18 cellular contexts compared by ENCODE assay signal in genomic region chr9:94779101-94779500, GRCh38. TPM values are rescaled to one million over a fixed set of nuclear protein-coding genes. Genes with fewer than 3 reads are reported as not detected.
DNase-seq lines count a peak whose midpoint lies in the region; ATAC-seq, FAIRE-seq and TF ChIP-seq lines count a peak whose summit lies in the region.
"Had no signal": no experiment of that assay in that cellular context is flagged by ENCODE, and none has a peak within 500 bp of the region (broad histone marks: within the 10 kb centered on the region; RNA-seq: fewer than 3 reads in every experiment).

No MANE protein-coding gene starts in this region.

- no peaks in the 10 kb centered on the region for H4K20me1 ChIP-seq in keratinocyte (ENCODE audit: control insufficient read depth, extremely low read depth, insufficient read depth, low read length)

- intact Hi-C loops in activated CD4-positive, alpha-beta T cell treated with anti-CD3 and anti-CD28 coated beads, Interleukin-2, amount 10 ng/mL, durations not matched to agents 24 days and 14 days (cut with micrococcal nuclease): no loop called here

- H3K27me3 Mint-ChIP-seq in activated CD4-positive, alpha-beta T cell treated with anti-CD3 and anti-CD28 coated beads, Interleukin-2, amount 10 ng/mL, durations not matched to agents 24 days and 14 days: no peaks in the 10 kb centered on the region
- H3K27me3 Mint-ChIP-seq: stimulated activated naive B cell treated with anti-CD40 and anti-IgM and Interleukin-4, amounts not matched to agents 10 μg/mL and 1 μg/mL and 100 μg/mL, for 72 hours had no signal

- H3K27ac Mint-ChIP-seq in activated CD4-positive, alpha-beta T cell treated with anti-CD3 and anti-CD28 coated beads, Interleukin-2, amount 10 ng/mL, durations not matched to agents 24 days and 14 days: no peak overlapping the region
- H3K27ac Mint-ChIP-seq: stimulated activated naive B cell treated with anti-CD40 and anti-IgM and Interleukin-4, amounts not matched to agents 10 μg/mL and 1 μg/mL and 100 μg/mL, for 72 hours; T-helper 1 cell treated with Interleukin-12 subunit alpha and Interleukin-12 subunit beta and Interleukin-4 antibody, amounts not matched to agents 30 μg/mL and 1 μg/mL, for 36 hours had no signal

- no peaks in the 10 kb centered on the region for H3K9me3 Mint-ChIP-seq in activated CD4-positive, alpha-beta T cell treated with anti-CD3 and anti-CD28 coated beads, Interleukin-2, amount 10 ng/mL, durations not matched to agents 24 days and 14 days
- H3K9me3 Mint-ChIP-seq: H9; stimulated activated naive B cell treated with anti-CD40 and anti-IgM and Interleukin-4, amounts not matched to agents 10 μg/mL and 1 μg/mL and 100 μg/mL, for 72 hours; T-helper 1 cell treated with Interleukin-12 subunit alpha and Interleukin-12 subunit beta and Interleukin-4 antibody, amounts not matched to agents 30 μg/mL and 1 μg/mL, for 36 hours had no signal

- no peak overlapping the region for H3K4me3 Mint-ChIP-seq in activated CD4-positive, alpha-beta T cell treated with anti-CD3 and anti-CD28 coated beads, Interleukin-2, amount 10 ng/mL, durations not matched to agents 24 days and 14 days
- H3K4me3 Mint-ChIP-seq: H9; stimulated activated naive B cell treated with anti-CD40 and anti-IgM and Interleukin-4, amounts not matched to agents 10 μg/mL and 1 μg/mL and 100 μg/mL, for 72 hours; T-helper 1 cell treated with Interleukin-12 subunit alpha and Interleukin-12 subunit beta and Interleukin-4 antibody, amounts not matched to agents 30 μg/mL and 1 μg/mL, for 36 hours had no signal

- FAIRE-seq in keratinocyte (lab: Jason Lieb, UNC): no peak

- H3K4me2 ChIP-seq in keratinocyte (ENCODE audit: control insufficient read depth, extremely low read depth, insufficient read depth, low read depth, low read length): no peak overlapping the region

- H3K9me1 ChIP-seq in keratinocyte (ENCODE audit: control insufficient read depth, extremely low read depth, insufficient read depth, low read length): no peaks in the 10 kb centered on the region

- dilution Hi-C loops in keratinocyte (cut with MboI; ENCODE audit: extremely low pct_ligation_motif_present, low sequenced_read_pairs): no loop called here

- TF ChIP-seq CTCF in keratinocyte (optimal IDR thresholded peaks at IDR 0.05 in 1 of 3, IDR thresholded peaks at IDR 0.05 in 1 of 3, conservative IDR thresholded peaks at IDR 0.05 in 1 of 3; ENCODE audit: extremely low read depth in 1 of 3, insufficient read depth in 2 of 3, low read length in 3 of 3): peak in 2 of 3 experiments; percentile 7 to 29

- H3K4me3 ChIP-seq in keratinocyte (ENCODE audit: control insufficient read depth in 2 of 3, extremely low read depth in 1 of 3, insufficient read depth in 2 of 3, low read depth in 1 of 3, low read length in 3 of 3): no peak overlapping the region
- H3K4me3 ChIP-seq: tibial nerve had no signal

- in situ Hi-C loops in SK-MEL-5 (cut with HindIII; ENCODE audit: low pct_unique_long_range_greater_than_20kb, low sequenced_read_pairs): no loop called here

- H3K79me2 ChIP-seq in keratinocyte (ENCODE audit: control insufficient read depth, insufficient read depth, low read length): no peaks in the 10 kb centered on the region

- H3K27ac ChIP-seq in keratinocyte (ENCODE audit: control insufficient read depth, insufficient read depth, low read length): no peak overlapping the region
- H3K27ac ChIP-seq: tibial nerve had no signal

- H3K9ac ChIP-seq in keratinocyte (ENCODE audit: control insufficient read depth, extremely low read depth, insufficient read depth, low read length): no peak overlapping the region

- peaks cover 24% of the 10 kb centered on the region for H3K4me1 ChIP-seq in keratinocyte (ENCODE audit: control insufficient read depth, extremely low read depth, insufficient read depth, low read length)

- DNase-seq in NCI-H82 (lab: John Stamatoyannopoulos, UW) (peak; percentile 48), NCI-H82 treated with DMSO at 0.1 percent for 48 hours (lab: John Stamatoyannopoulos, UW; ENCODE audit: unreplicated experiment) (no peak), HT-29 (ENCODE audit: low spot score) (peak; percentile 23), SK-MEL-5 (ENCODE audit: low read depth, low spot score) (peak; percentile 45), keratinocyte (ENCODE audit: low read depth, low spot score) (no peak), midbrain (lab: John Stamatoyannopoulos, UW) (no peak)
- DNase-seq in activated CD4-positive, alpha-beta T cell treated with anti-CD3 and anti-CD28 coated beads, Interleukin-2, amount 10 ng/mL, durations not matched to agents 24 days and 14 days: no peak
- DNase-seq: activated CD4-positive, CD25-positive, alpha-beta regulatory T cell; activated effector memory CD4-positive, alpha-beta T cell treated with Interleukin-2 at 50 U/mL for 16 hours; amniotic stem cell; cerebellar nuclear complex; H9; islet precursor cell; SHP77; stimulated activated naive B cell treated with anti-CD40 and anti-IgM and Interleukin-4, amounts not matched to agents 10 μg/mL and 1 μg/mL and 100 μg/mL, for 72 hours had no signal

- no peaks in the 10 kb centered on the region for H3K9me3 ChIP-seq in keratinocyte (ENCODE audit: control insufficient read depth, low read depth, low read length)
- H3K9me3 ChIP-seq: tibial nerve had no signal

- ATAC-seq in GM18868 (IDR thresholded peaks at IDR 0.05; ENCODE audit: unreplicated experiment): no peak
- ATAC-seq: stimulated activated naive B cell treated with anti-CD40 and anti-IgM and Interleukin-4, amounts not matched to agents 10 μg/mL and 1 μg/mL and 100 μg/mL, for 72 hours had no signal

- H2AFZ ChIP-seq in keratinocyte (ENCODE audit: control insufficient read depth, low read length): no peak overlapping the region

- no peaks in the 10 kb centered on the region for H3K36me3 ChIP-seq in keratinocyte (ENCODE audit: control insufficient read depth in 2 of 2, extremely low read depth in 1 of 2, insufficient read depth in 2 of 2, low read length in 2 of 2)
- H3K36me3 ChIP-seq: tibial nerve had no signal

- peaks cover 8% of the 10 kb centered on the region for H3K4me1 Mint-ChIP-seq in activated CD4-positive, alpha-beta T cell treated with anti-CD3 and anti-CD28 coated beads, Interleukin-2, amount 10 ng/mL, durations not matched to agents 24 days and 14 days

- H3K27me3 ChIP-seq in keratinocyte (ENCODE audit: control insufficient read depth, extremely low read depth, insufficient read depth, low read length): no peaks in the 10 kb centered on the region
- H3K27me3 ChIP-seq: tibial nerve had no signal

- H3K36me3 Mint-ChIP-seq in activated CD4-positive, alpha-beta T cell treated with anti-CD3 and anti-CD28 coated beads, Interleukin-2, amount 10 ng/mL, durations not matched to agents 24 days and 14 days (ENCODE audit: low read depth): no peaks in the 10 kb centered on the region

RNA-seq across cellular contexts. Expression of gene AOPEP, which starts 52.6 kb away (rescaled TPM):
- total RNA-seq in HT-29 (2014; rRNA removed; shearing (Covaris generic)): 19.9 and 22.6 TPM in 2 replicates
- total RNA-seq in SK-MEL-5 (2014; rRNA removed; shearing (Covaris generic)): 18.8 and 20.8 TPM in 2 replicates
- polyA plus RNA-seq in SK-MEL-5 (2015; cell fraction: cytosol; rRNA removed): 28.9 and 30.2 TPM in 2 replicates
- polyA plus RNA-seq in SK-MEL-5 (2015; cell fraction: nucleus; rRNA removed): 50.9 and 56.8 TPM in 2 replicates
- polyA plus RNA-seq in keratinocyte: 25.2 to 30.1 TPM (median 27.0 TPM) in 3 replicates
- polyA plus RNA-seq in keratinocyte (2011; ENCODE audit: low read depth): 29.3 TPM
- polyA plus RNA-seq in keratinocyte (2011; cell fraction: cytosol; rRNA removed): 17.8 and 20.8 TPM in 2 replicates
- 33.6 and 34.1 TPM in 2 replicates for polyA plus RNA-seq in keratinocyte (2011; cell fraction: nucleus; rRNA removed)
- polyA plus RNA-seq in keratinocyte (2012; ENCODE audit: low replicate concordance): 16.8 and 24.4 TPM in 2 replicates
- 17.7 to 46.4 TPM (median 41.8 TPM) in 3 replicates for polyA minus RNA-seq in keratinocyte
- 22.3 TPM for polyA minus RNA-seq in keratinocyte (2011; cell fraction: cytosol; rRNA and poly(A)+ RNA removed)
- 48.9 and 95.1 TPM in 2 replicates for polyA minus RNA-seq in keratinocyte (2011; cell fraction: nucleus; rRNA and poly(A)+ RNA removed)
- 17.9 and 20.7 TPM in 2 replicates for total RNA-seq in activated CD4-positive, alpha-beta T cell treated with anti-CD3 and anti-CD28 coated beads, Interleukin-2, amount 10 ng/mL, durations not matched to agents 24 days and 14 days

Comparison
In these comparisons a context has a peak if more than half of its experiments do, and no peak if none do; other contexts are left out.
1. DNase-seq: peak in NCI-H82 (single experiment), HT-29 (single experiment) and SK-MEL-5 (single experiment); none in NCI-H82 treated with DMSO at 0.1 percent for 48 hours (single experiment), keratinocyte (single experiment), activated CD4-positive, alpha-beta T cell treated with anti-CD3 and anti-CD28 coated beads, Interleukin-2, amount 10 ng/mL, durations not matched to agents 24 days and 14 days (single experiment) and midbrain (single experiment).